11 cellular contexts compared by ENCODE assay signal in genomic region chr2:23425886-23426283, GRCh38. TPM values are rescaled to one million over a fixed set of nuclear protein-coding genes. Genes with fewer than 3 reads are reported as not detected.
DNase-seq lines count a peak whose midpoint lies in the region; ATAC-seq and TF ChIP-seq lines count a peak whose summit lies in the region.
"Had no signal": no experiment of that assay in that cellular context is flagged by ENCODE, and none has a peak within 500 bp of the region (broad histone marks: within the 10 kb centered on the region; RNA-seq: fewer than 3 reads in every experiment).

No MANE protein-coding gene starts in this region.

- CTCF ChIA-PET in OCI-LY7 (lab: Charles Lee; ENCODE audit: unreplicated experiment), result no interaction called here

- H3F3A ChIP-seq in GM23248 (ENCODE audit: insufficient read depth), result peaks cover 32% of the 10 kb centered on the region

- DNase-seq in GM23248, result peak; percentile 31
- DNase-seq in brain microvascular endothelial cell, result peak; percentile 22
- DNase-seq in left lung, result no peak
- no peak for DNase-seq in UCSD-AML1 (lab: John Stamatoyannopoulos, UW; ENCODE audit: unreplicated experiment)
- no peak for DNase-seq in OCI-LY7 (ENCODE audit: low spot score)
- no peak for DNase-seq in caudate nucleus (lab: John Stamatoyannopoulos, UW)
- DNase-seq: activated B cell treated with CpG ODN at 0.5 μM for 24 hours had no signal

- intact Hi-C loops in left lung (cut with DNase I) (no loop called here), OCI-LY7 (cut with micrococcal nuclease; ENCODE audit: unreplicated experiment) (no loop called here)

- 97% methylated on average over 3 of the region's 3 CpGs for WGBS in GM23248 (ENCODE audit: low coverage in 1 of 2, low lambda C conversion rate in 2 of 2, missing lambda C conversion rate in 2 of 2), 2 experiments

- ATAC-seq in left lung (peak; percentile 14), GM19328 (IDR thresholded peaks at IDR 0.05; ENCODE audit: unreplicated experiment) (no peak)

- no peaks in the 10 kb centered on the region for H3K9me3 ChIP-seq in GM23248 (ENCODE audit: low read depth)
- no peaks in the 10 kb centered on the region for H3K9me3 ChIP-seq in left lung
- H3K9me3 ChIP-seq in skeletal muscle tissue (ENCODE audit: control insufficient read depth in 3 of 3, low read length in 3 of 3), result peaks cover 0 to 2% (median 0%) of the 10 kb centered on the region in 3 donors
- H3K9me3 ChIP-seq in OCI-LY7 (ENCODE audit: low read length), result no peaks in the 10 kb centered on the region
- H3K9me3 ChIP-seq: BLaER1 had no signal

- no peak for TF ChIP-seq CTCF in brain microvascular endothelial cell (IDR thresholded peaks at IDR 0.05; ENCODE audit: low read depth, low read length, missing control alignments)
- TF ChIP-seq CTCF in left lung (IDR thresholded peaks at IDR 0.05), result no peak
- no peak for TF ChIP-seq CTCF in OCI-LY7 (conservative IDR thresholded peaks at IDR 0.05; ENCODE audit: low read length)

- H3K9me2 ChIP-seq in GM23248 (ENCODE audit: insufficient read depth) (no peaks in the 10 kb centered on the region), OCI-LY7 (ENCODE audit: insufficient read depth, low read length) (no peaks in the 10 kb centered on the region)

- H3K27me3 ChIP-seq in GM23248 (replicated peaks; ENCODE audit: insufficient read depth), result no peaks in the 10 kb centered on the region
- H3K27me3 ChIP-seq in brain microvascular endothelial cell (replicated peaks), result no peaks in the 10 kb centered on the region
- H3K27me3 ChIP-seq in left lung, result no peaks in the 10 kb centered on the region
- H3K27me3 ChIP-seq in skeletal muscle tissue (ENCODE audit: control insufficient read depth in 3 of 3, insufficient read depth in 3 of 3, low read length in 3 of 3), result no peaks in the 10 kb centered on the region
- H3K27me3 ChIP-seq: BLaER1 had no signal

- H3K79me2 ChIP-seq in GM23248 (ENCODE audit: insufficient read depth) (peaks cover 46% of the 10 kb centered on the region), OCI-LY7 (ENCODE audit: insufficient read depth, low read depth, low read length) (no peaks in the 10 kb centered on the region)

- H4K20me1 ChIP-seq in GM23248 (ENCODE audit: insufficient read depth) (no peaks in the 10 kb centered on the region; the same call in 1 of the 2 replicates), OCI-LY7 (ENCODE audit: insufficient read depth, low read length) (no peaks in the 10 kb centered on the region)
- H4K20me1 ChIP-seq: BLaER1 had no signal

- no TSS peak for BruUV-seq in OCI-LY7 (replicated peaks; lab: Mats Ljungman, UMichigan)

- H3K4me1 ChIP-seq in GM23248 (ENCODE audit: insufficient read depth) (peaks cover 28% of the 10 kb centered on the region), left lung (peaks cover 0 to 5% of the 10 kb centered on the region in 2 donors), skeletal muscle tissue (ENCODE audit: control insufficient read depth in 3 of 3, insufficient read depth in 3 of 3, low read length in 3 of 3) (peaks cover 27 to 59% (median 37%) of the 10 kb centered on the region in 3 donors), OCI-LY7 (ENCODE audit: insufficient read depth, low read length, poor library complexity, severe bottlenecking) (no peaks in the 10 kb centered on the region)
- H3K4me1 ChIP-seq: BLaER1 had no signal

- peak overlapping the region; percentile 73 for H3K27ac ChIP-seq in GM23248
- peak overlapping the region; percentile 42 for H3K27ac ChIP-seq in brain microvascular endothelial cell
- no peak overlapping the region for H3K27ac ChIP-seq in left lung
- H3K27ac ChIP-seq in skeletal muscle tissue (ENCODE audit: low read depth, low read length), result peak overlapping the region; percentile 88
- no peak overlapping the region for H3K27ac ChIP-seq in OCI-LY7 (ENCODE audit: low read depth, low read length, poor library complexity, severe bottlenecking)
- no peak overlapping the region for H3K27ac ChIP-seq in caudate nucleus (ENCODE audit: low read depth, low read length)
- H3K27ac ChIP-seq: BLaER1 had no signal

- peak overlapping the region; percentile 39 for H3K4me2 ChIP-seq in GM23248 (ENCODE audit: unreplicated experiment)
- no peak overlapping the region for H3K4me2 ChIP-seq in OCI-LY7 (ENCODE audit: low read length)
- H3K4me2 ChIP-seq: BLaER1 had no signal

- POLR2A ChIA-PET in OCI-LY7 (lab: Charles Lee), result no interaction called here

- in situ Hi-C loops in GM23248 (cut with MboI), result no loop called here
- in situ Hi-C loops in brain microvascular endothelial cell (cut with HindIII; ENCODE audit: low pct_ligation_motif_present, low sequenced_read_pairs), result no loop called here

- no peak overlapping the region for H2AFZ ChIP-seq in GM23248
- H2AFZ ChIP-seq in OCI-LY7 (ENCODE audit: low read length), result no peak overlapping the region

- H3K9ac ChIP-seq in GM23248, result no peak overlapping the region
- H3K9ac ChIP-seq in skeletal muscle tissue (ENCODE audit: low read depth in 1 of 3, low read length in 3 of 3), result peak overlapping the region in 1 of 3 donors; percentile 32
- H3K9ac ChIP-seq: BLaER1 had no signal

- H3K36me3 ChIP-seq in GM23248 (ENCODE audit: low read depth) (no peaks in the 10 kb centered on the region), brain microvascular endothelial cell (replicated peaks) (no peaks in the 10 kb centered on the region), left lung (no peaks in the 10 kb centered on the region), skeletal muscle tissue (ENCODE audit: control insufficient read depth in 3 of 3, insufficient read depth in 3 of 3, low read length in 3 of 3) (no peaks in the 10 kb centered on the region), OCI-LY7 (ENCODE audit: insufficient read depth, low read length) (no peaks in the 10 kb centered on the region)
- H3K36me3 ChIP-seq: BLaER1 had no signal

- H3K4me3 ChIP-seq in GM23248, result no peak overlapping the region
- no peak overlapping the region for H3K4me3 ChIP-seq in brain microvascular endothelial cell (ENCODE audit: low read depth, low read length)
- no peak overlapping the region for H3K4me3 ChIP-seq in left lung
- H3K4me3 ChIP-seq in skeletal muscle tissue (ENCODE audit: low read length in 3 of 3), result peak overlapping the region in 1 of 3 donors; percentile 27
- no peak overlapping the region for H3K4me3 ChIP-seq in OCI-LY7 (ENCODE audit: low read depth, low read length, poor library complexity, severe bottlenecking)
- H3K4me3 ChIP-seq: BLaER1 had no signal

RNA-seq across cellular contexts. Expression of gene KLHL29, which starts 40.9 kb away (rescaled TPM):
- 4.7 and 6.4 TPM in 2 replicates for total RNA-seq in GM23248 (2014; rRNA removed; shearing (Covaris generic))
- 1.7 and 1.9 TPM in 2 replicates for polyA plus RNA-seq in GM23248 (2016; fragmentation: Nextera tagmentation; extraction: Ambion mirVana)
- total RNA-seq in left lung (10 to 100 TPM in 1 of 2 donors, 1 to 10 TPM in 1; 9.5 to 10.5 TPM), skeletal muscle tissue (3.7 TPM), OCI-LY7 (2022) (0.23 and 0.31 TPM in 2 replicates)
- total RNA-seq in OCI-LY7 (2014; rRNA removed; shearing (Covaris generic)), result 0.49 and 0.66 TPM in 2 replicates
- total RNA-seq: G401 had no signal

Comparison
In these comparisons a context has a peak if more than half of its experiments do, and no peak if none do; other contexts are left out.
1. DNase-seq: peak in GM23248 (single experiment) and brain microvascular endothelial cell (single experiment); none in left lung (0 of 2), UCSD-AML1 (single experiment), OCI-LY7 (single experiment) and caudate nucleus (0 of 61).
2. H3K27ac ChIP-seq: peak in GM23248 (single experiment), brain microvascular endothelial cell (single experiment) and skeletal muscle tissue (single experiment); none in left lung (0 of 2), OCI-LY7 (single experiment) and caudate nucleus (single experiment).